In genomic region chr6:32952817-32953739, GRCh38 we compare ENCODE assay signal across 1 cellular context.
A peak's percentile ranks its signal among the peaks of the same experiment; 100 is the strongest.
TF ChIP-seq lines count a peak whose summit lies in the region.

TSS of gene HLA-DMA (minus strand) at chr6:32953097. CDS start at chr6:32953036, 61 bp downstream.

TF ChIP-seq in HepG2, 621 proteins besides CTCF, POLR2A, EP300 and RAD21 (continued from another document and continues in another):
- TF ChIP-seq ZNF382 (CRISPR knock-in tag; IDR thresholded peaks at IDR 0.05; ENCODE audit: borderline replicate concordance): no peak
- no peak for TF ChIP-seq ZNF230 (CRISPR knock-in tag; IDR thresholded peaks at IDR 0.05)
- TF ChIP-seq SNAPC2 (CRISPR knock-in tag; IDR thresholded peaks at IDR 0.05): 0 out of 2 replicates have a peak, but pooled peaks have one; percentile 39
- TF ChIP-seq ZNF784 (CRISPR knock-in tag; IDR thresholded peaks at IDR 0.05; ENCODE audit: borderline replicate concordance): no peak
- no peak for TF ChIP-seq IRF1 (CRISPR knock-in tag; IDR thresholded peaks at IDR 0.05; ENCODE audit: low read depth)
- TF ChIP-seq HMGXB3 (CRISPR knock-in tag; IDR thresholded peaks at IDR 0.05; ENCODE audit: borderline replicate concordance): no peak
- TF ChIP-seq HDAC1 (CRISPR knock-in tag; IDR thresholded peaks at IDR 0.05): peak; percentile 43; the same call in 1 of the 2 replicates
- TF ChIP-seq ZNF343 (CRISPR knock-in tag; IDR thresholded peaks at IDR 0.05): no peak
- peak; percentile 81 for TF ChIP-seq NFYC (CRISPR knock-in tag; IDR thresholded peaks at IDR 0.05)
- no peak for TF ChIP-seq ZNF878 (CRISPR knock-in tag; IDR thresholded peaks at IDR 0.05)
- no peak for TF ChIP-seq ZFP36L1 (CRISPR knock-in tag; IDR thresholded peaks at IDR 0.05)
- TF ChIP-seq ZNF672 (CRISPR knock-in tag; IDR thresholded peaks at IDR 0.05): no peak
- TF ChIP-seq ZNF281 (CRISPR knock-in tag; IDR thresholded peaks at IDR 0.05; ENCODE audit: borderline replicate concordance): no peak
- TF ChIP-seq ZNF468 (CRISPR knock-in tag; IDR thresholded peaks at IDR 0.05): no peak
- TF ChIP-seq TAF15 (IDR thresholded peaks at IDR 0.05; ENCODE audit: low read depth, low read length, poor library complexity, severe bottlenecking): no peak
- TF ChIP-seq HNF1B (CRISPR knock-in tag; IDR thresholded peaks at IDR 0.05): peak; percentile 62; the same call in 1 of the 2 replicates
- TF ChIP-seq SAP130 (CRISPR knock-in tag; IDR thresholded peaks at IDR 0.05; ENCODE audit: low read depth): peak; percentile 48; the same call in 1 of the 2 replicates
- no peak for TF ChIP-seq ZNF740 (CRISPR knock-in tag; IDR thresholded peaks at IDR 0.05)
- no peak for TF ChIP-seq RXRB (CRISPR knock-in tag; IDR thresholded peaks at IDR 0.05; ENCODE audit: borderline replicate concordance)
- TF ChIP-seq HMG20A (CRISPR knock-in tag; IDR thresholded peaks at IDR 0.05; ENCODE audit: borderline replicate concordance): no peak
- TF ChIP-seq HMGXB4 (CRISPR knock-in tag; IDR thresholded peaks at IDR 0.05; ENCODE audit: borderline replicate concordance in 1 of 2, low read depth in 1 of 2): peak in 1 of 2 experiments; percentile 55; a peak in 2 of 4 replicates
- TF ChIP-seq THAP7 (CRISPR knock-in tag; IDR thresholded peaks at IDR 0.05): 0 out of 2 replicates have a peak, but pooled peaks have one; percentile 50
- TF ChIP-seq SP1 (IDR thresholded peaks at IDR 0.05): no peak
- TF ChIP-seq SP1 (CRISPR knock-in tag; IDR thresholded peaks at IDR 0.05): no peak
- no peak for TF ChIP-seq ZNF362 (CRISPR knock-in tag; IDR thresholded peaks at IDR 0.05; ENCODE audit: borderline replicate concordance)
- TF ChIP-seq RFX5 (IDR thresholded peaks at IDR 0.05; ENCODE audit: low read depth, low read length): peak; percentile 100
- no peak for TF ChIP-seq ATF7-NPFF (CRISPR knock-in tag; IDR thresholded peaks at IDR 0.05; ENCODE audit: low read depth)
- TF ChIP-seq HNF1A (IDR thresholded peaks at IDR 0.05; ENCODE audit: low read depth): no peak
- TF ChIP-seq HNF1A (CRISPR knock-in tag; IDR thresholded peaks at IDR 0.05; ENCODE audit: borderline replicate concordance): no peak
- peak; percentile 63; the same call in 1 of the 2 replicates for TF ChIP-seq POGK (CRISPR knock-in tag; conservative IDR thresholded peaks at IDR 0.05)
- peak; percentile 99 for TF ChIP-seq RFXANK (CRISPR knock-in tag; IDR thresholded peaks at IDR 0.05)
- no peak for TF ChIP-seq YEATS4 (CRISPR knock-in tag; IDR thresholded peaks at IDR 0.05; ENCODE audit: borderline replicate concordance)
- TF ChIP-seq ZNF781 (CRISPR knock-in tag; IDR thresholded peaks at IDR 0.05; ENCODE audit: borderline replicate concordance, not compliant biosample characterization): peak; percentile 44
- TF ChIP-seq KLF6 (CRISPR knock-in tag; IDR thresholded peaks at IDR 0.05): no peak
- TF ChIP-seq ZNF605 (CRISPR knock-in tag; IDR thresholded peaks at IDR 0.05): no peak
- TF ChIP-seq DBP (CRISPR knock-in tag; IDR thresholded peaks at IDR 0.05; ENCODE audit: not compliant biosample characterization): no peak
